8 cellular contexts compared by ENCODE assay signal in genomic region chr10:69088801-69089501, GRCh38. TPM values are rescaled to one million over a fixed set of nuclear protein-coding genes. Genes with fewer than 3 reads are reported as not detected.
DNase-seq lines count a peak whose midpoint lies in the region; ATAC-seq and TF ChIP-seq lines count a peak whose summit lies in the region.

No MANE protein-coding gene starts in this region.

- no peak overlapping the region for H2AFZ ChIP-seq in fibroblast of lung (ENCODE audit: low read length)

- no peak for TF ChIP-seq CTCF in fibroblast of lung (conservative IDR thresholded peaks at IDR 0.05 in 1 of 2, IDR thresholded peaks at IDR 0.05 in 1 of 2; ENCODE audit: low read depth in 1 of 2, low read length in 2 of 2)
- TF ChIP-seq CTCF in stomach (IDR thresholded peaks at IDR 0.05): no peak
- TF ChIP-seq CTCF in endodermal cell (conservative IDR thresholded peaks at IDR 0.05): no peak

- peak overlapping the region; percentile 99 for H3K27ac Mint-ChIP-seq in activated naive CD4-positive, alpha-beta T cell treated with anti-CD3 and anti-CD28 coated beads, Interleukin-2, amount 10 ng/mL, durations not matched to agents 7 days and 5 days
- no peak overlapping the region for H3K27ac Mint-ChIP-seq in endodermal cell

- intact Hi-C loops in stomach (cut with DNase I; ENCODE audit: low total_unique reads): no loop called here

- no peak for ATAC-seq in GM21528 (IDR thresholded peaks at IDR 0.05; ENCODE audit: low FRiP score, unreplicated experiment)

- H3K4me1 ChIP-seq in fibroblast of lung (ENCODE audit: control insufficient read depth, extremely low read depth, insufficient read depth, low read length): peaks cover 4% of the 10 kb centered on the region
- peaks cover 0 to 22% (median 4%) of the 10 kb centered on the region in 4 donors for H3K4me1 ChIP-seq in stomach
- H3K4me1 ChIP-seq in endodermal cell (ENCODE audit: control insufficient read depth, insufficient read depth, low read length): peaks cover 3% of the 10 kb centered on the region

- no peak overlapping the region for H3K27ac ChIP-seq in fibroblast of lung (ENCODE audit: insufficient read depth, low read length)
- peak overlapping the region in 4 of 5 donors; percentile 77 to 94 (median 84) for H3K27ac ChIP-seq in stomach
- H3K27ac ChIP-seq in endodermal cell (ENCODE audit: low read depth, low read length): no peak overlapping the region

- peak overlapping the region in 3 of 4 experiments; percentile 2 to 84 (median 54) for H3K4me3 ChIP-seq in fibroblast of lung (replicated peaks in 1 of 4; ENCODE audit: control extremely low read depth in 1 of 4, insufficient read depth in 1 of 4, low read depth in 3 of 4, low read length in 4 of 4)
- peak overlapping the region; percentile 29 to 40 (median 35) for H3K4me3 ChIP-seq in stomach
- no peak overlapping the region for H3K4me3 ChIP-seq in endodermal cell (ENCODE audit: low read length)

- WGBS in stomach, 5 donors: 59 to 81% (median 76%) methylated on average over 10 of the region's 10 CpGs
- WGBS in endodermal cell (ENCODE audit: insufficient coverage in 1 of 2, insufficient read length in 1 of 2), 2 experiments: 88% methylated on average over 8 to 9 of the region's 10 CpGs

- no peaks in the 10 kb centered on the region for H3K9me3 Mint-ChIP-seq in activated naive CD4-positive, alpha-beta T cell treated with anti-CD3 and anti-CD28 coated beads, Interleukin-2, amount 10 ng/mL, durations not matched to agents 7 days and 5 days
- no peaks in the 10 kb centered on the region for H3K9me3 Mint-ChIP-seq in endodermal cell

- no peak for TF ChIP-seq POLR2A in stomach (IDR thresholded peaks at IDR 0.05)

- H3K9ac ChIP-seq in fibroblast of lung (ENCODE audit: insufficient read depth, low read length) (no peak overlapping the region), endodermal cell (ENCODE audit: extremely low read depth, low read length, poor library complexity, severe bottlenecking) (no peak overlapping the region)

- peak; percentile 49 for DNase-seq in activated naive CD4-positive, alpha-beta T cell treated with anti-CD3 and anti-CD28 coated beads, Interleukin-2, amount 10 ng/mL, durations not matched to agents 7 days and 5 days
- no peak for DNase-seq in activated naive CD4-positive, alpha-beta T cell (lab: John Stamatoyannopoulos, UW)
- DNase-seq in T follicular helper cell (ENCODE audit: low read depth): peak; percentile 26
- peak; percentile 61 to 72 for DNase-seq in fibroblast of lung (ENCODE audit: low read depth in 2 of 2)
- DNase-seq in stomach: no peak
- no peak for DNase-seq in endodermal cell
- DNase-seq in NK-92 treated with Interleukin-12 subunit alpha and Interleukin-12 subunit beta, amount 100 ng/mL, for 24 hours (lab: John Stamatoyannopoulos, UW): no peak

- H3K9me3 ChIP-seq in fibroblast of lung (ENCODE audit: control insufficient read depth, insufficient read depth, low read depth, low read length): no peaks in the 10 kb centered on the region
- no peaks in the 10 kb centered on the region for H3K9me3 ChIP-seq in stomach
- H3K9me3 ChIP-seq in endodermal cell (ENCODE audit: control insufficient read depth, low read length): no peaks in the 10 kb centered on the region

- H3K27me3 Mint-ChIP-seq in activated naive CD4-positive, alpha-beta T cell treated with anti-CD3 and anti-CD28 coated beads, Interleukin-2, amount 10 ng/mL, durations not matched to agents 7 days and 5 days: no peaks in the 10 kb centered on the region
- H3K27me3 Mint-ChIP-seq in endodermal cell (ENCODE audit: insufficient read depth): no peaks in the 10 kb centered on the region

- H3K36me3 Mint-ChIP-seq in activated naive CD4-positive, alpha-beta T cell treated with anti-CD3 and anti-CD28 coated beads, Interleukin-2, amount 10 ng/mL, durations not matched to agents 7 days and 5 days: peaks cover 23% of the 10 kb centered on the region
- H3K36me3 Mint-ChIP-seq in endodermal cell (ENCODE audit: low read depth): no peaks in the 10 kb centered on the region

- no peaks in the 10 kb centered on the region for H3K36me3 ChIP-seq in fibroblast of lung (ENCODE audit: control insufficient read depth, insufficient read depth, low read length)
- no peaks in the 10 kb centered on the region for H3K36me3 ChIP-seq in stomach
- H3K36me3 ChIP-seq in endodermal cell (ENCODE audit: control insufficient read depth, insufficient read depth, low read length): no peaks in the 10 kb centered on the region

- CTCF ChIA-PET in activated naive CD4-positive, alpha-beta T cell treated with anti-CD3 and anti-CD28 coated beads, Interleukin-2, amount 10 ng/mL, durations not matched to agents 7 days and 5 days (lab: Charles Lee): interaction anchor here (0.6 to 1.3 kb wide), 3 partner anchors 83 to 138 kb away, joined by 3 to 7 read pairs (median 3); no protein-coding TSS in a partner anchor

- TF ChIP-seq EP300 in stomach (IDR thresholded peaks at IDR 0.05): no peak

- H3K4me3 Mint-ChIP-seq in activated naive CD4-positive, alpha-beta T cell treated with anti-CD3 and anti-CD28 coated beads, Interleukin-2, amount 10 ng/mL, durations not matched to agents 7 days and 5 days: peak overlapping the region; percentile 91
- H3K4me3 Mint-ChIP-seq in endodermal cell: no peak overlapping the region

- H3K4me1 Mint-ChIP-seq in activated naive CD4-positive, alpha-beta T cell treated with anti-CD3 and anti-CD28 coated beads, Interleukin-2, amount 10 ng/mL, durations not matched to agents 7 days and 5 days: peaks cover 71% of the 10 kb centered on the region
- peaks cover 9% of the 10 kb centered on the region for H3K4me1 Mint-ChIP-seq in endodermal cell

- peaks cover 2% of the 10 kb centered on the region for H3K79me2 ChIP-seq in fibroblast of lung (ENCODE audit: control insufficient read depth, insufficient read depth, low read length)

- H4K20me1 ChIP-seq in fibroblast of lung (ENCODE audit: control insufficient read depth, extremely low read depth, insufficient read depth, low read length): no peaks in the 10 kb centered on the region

- H3K27me3 ChIP-seq in fibroblast of lung (ENCODE audit: control insufficient read depth, insufficient read depth, low read length) (no peaks in the 10 kb centered on the region), stomach (no peaks in the 10 kb centered on the region), endodermal cell (ENCODE audit: control insufficient read depth, insufficient read depth, low read length, poor library complexity, severe bottlenecking) (no peaks in the 10 kb centered on the region)

- peak overlapping the region; percentile 41 for H3K4me2 ChIP-seq in fibroblast of lung (ENCODE audit: extremely low read depth, insufficient read depth, low read length)

RNA-seq across cellular contexts. Expression of gene SRGN, which starts 1.0 kb away (rescaled TPM):
- total RNA-seq in fibroblast of lung: 147 and 363 TPM in 2 replicates
- polyA plus RNA-seq in fibroblast of lung: 71.9 and 83.9 TPM in 2 replicates
- 59.1 and 76.2 TPM in 2 replicates for polyA plus RNA-seq in fibroblast of lung (2012)
- polyA minus RNA-seq in fibroblast of lung (ENCODE audit: low replicate concordance): 9.6 and 21.5 TPM in 2 replicates
- 100 to 1,000 TPM in 1 of 5 donors, 10 to 100 TPM in 3, 1 to 10 TPM in 1; 1.3 to 212 (median 43.8) TPM for total RNA-seq in stomach
- polyA plus RNA-seq in stomach: 10 to 100 TPM; 26.6 to 83.6 (median 42.0) TPM
- total RNA-seq in endodermal cell: not detected
- polyA plus RNA-seq in endodermal cell (2013, experiment 1 of 2): not detected
- polyA plus RNA-seq in endodermal cell (2013, experiment 2 of 2): not detected

RNA-seq across cellular contexts. Expression of gene VPS26A, which starts 35.0 kb away (rescaled TPM):
- total RNA-seq in fibroblast of lung: 38.0 and 44.1 TPM in 2 replicates
- 51.3 and 57.1 TPM in 2 replicates for polyA plus RNA-seq in fibroblast of lung
- polyA plus RNA-seq in fibroblast of lung (2012): 55.2 and 55.9 TPM in 2 replicates
- 0.90 and 1.9 TPM in 2 replicates for polyA minus RNA-seq in fibroblast of lung (ENCODE audit: low replicate concordance)
- total RNA-seq in stomach: 10 to 100 TPM; 28.8 to 69.6 (median 35.0) TPM
- polyA plus RNA-seq in stomach: 10 to 100 TPM; 22.6 to 37.3 (median 27.9) TPM
- total RNA-seq in endodermal cell: 10 to 100 TPM; 41.2 to 46.5 TPM
- polyA plus RNA-seq in endodermal cell (2013, experiment 1 of 2): 43.3 TPM
- 46.1 TPM for polyA plus RNA-seq in endodermal cell (2013, experiment 2 of 2)

Comparison
In these comparisons a context has a peak if more than half of its experiments do, and no peak if none do; other contexts are left out.
1. DNase-seq: peak in activated naive CD4-positive, alpha-beta T cell treated with anti-CD3 and anti-CD28 coated beads, Interleukin-2, amount 10 ng/mL, durations not matched to agents 7 days and 5 days (single experiment), T follicular helper cell (single experiment) and fibroblast of lung (2 of 2); none in activated naive CD4-positive, alpha-beta T cell (0 of 4), stomach (single experiment), endodermal cell (single experiment) and NK-92 treated with Interleukin-12 subunit alpha and Interleukin-12 subunit beta, amount 100 ng/mL, for 24 hours (single experiment).
2. H3K27ac ChIP-seq: peak in stomach (4 of 5); none in fibroblast of lung (single experiment) and endodermal cell (single experiment).